In genomic region chr2:87075796-87076252, GRCh38 we compare ENCODE assay signal across 8 cellular contexts. TPM values are rescaled to one million over a fixed set of nuclear protein-coding genes. Genes with fewer than 3 reads are reported as not detected.
DNase-seq lines count a peak whose midpoint lies in the region; ATAC-seq, FAIRE-seq and TF ChIP-seq lines count a peak whose summit lies in the region.
"Not testable (repeated sequence)": the region's sequence is repeated elsewhere in the genome, so short reads cannot be mapped to it uniquely, and the experiment has no call there.

No MANE protein-coding gene starts in this region.

- H3K56ac ChIP-seq in H1 (replicated peaks; ENCODE audit: insufficient read length, low read depth, low read length), result not testable (repeated sequence)

- H3K4me1 ChIP-seq in NT2/D1 (ENCODE audit: insufficient read depth, insufficient read length); H1 (replicated peaks in 1 of 4; ENCODE audit: control insufficient read depth in 3 of 4, insufficient read depth in 4 of 4, low read length in 3 of 4); HepG2 (ENCODE audit: insufficient read depth, low read length); smooth muscle cell (ENCODE audit: low read depth): not testable (repeated sequence)

- FAIRE-seq in H1 (lab: Jason Lieb, UNC); HepG2 (lab: Jason Lieb, UNC): not testable (repeated sequence)

- H3K9ac ChIP-seq in NT2/D1 (ENCODE audit: insufficient read length, low read depth) (peak overlapping the region; percentile 67), H1 (replicated peaks in 1 of 4; ENCODE audit: extremely low read depth in 1 of 4, low read depth in 3 of 4, low read length in 3 of 4) (peak overlapping the region; percentile 56 to 93 (median 71)), HepG2 (ENCODE audit: insufficient read depth, low read depth, low read length) (peak overlapping the region; percentile 82), smooth muscle cell (ENCODE audit: low read depth) (peak overlapping the region; percentile 57)

- peaks cover 0 to 18% of the 10 kb centered on the region in 2 experiments; a peak in 2 of 4 replicates for H3K79me2 ChIP-seq in H1 (ENCODE audit: control insufficient read depth in 1 of 2, insufficient read depth in 2 of 2, low read length in 2 of 2)
- H3K79me2 ChIP-seq in HepG2 (ENCODE audit: insufficient read depth, low read length); smooth muscle cell (ENCODE audit: low read depth): not testable (repeated sequence)

- POLR2A ChIA-PET in H1 (lab: Charles Lee; ENCODE audit: partially characterized antibody); HepG2 (lab: Yijun Ruan, JAX): not testable (repeated sequence)

- not testable (repeated sequence) for TF ChIP-seq RAD21 in H1 (IDR thresholded peaks at IDR 0.05 in 1 of 2, conservative IDR thresholded peaks at IDR 0.05 in 1 of 2; ENCODE audit: low read depth in 2 of 2, low read length in 2 of 2); HepG2 (CRISPR knock-in tag; IDR thresholded peaks at IDR 0.05)

- not testable (repeated sequence) for TF ChIP-seq POLR2A in H1 (IDR thresholded peaks at IDR 0.05; ENCODE audit: control extremely low read depth in 1 of 2, low read depth in 2 of 2, low read length in 2 of 2); HepG2 (IDR thresholded peaks at IDR 0.05; ENCODE audit: insufficient read depth in 1 of 2, low read depth in 2 of 2, low read length in 2 of 2)

- WGBS in H1 (ENCODE audit: extremely low coverage in 1 of 2, insufficient coverage in 1 of 2, insufficient read length in 1 of 2, insufficient replicate concordance in 2 of 2, low coverage in 1 of 2, low lambda C conversion rate in 2 of 2, missing lambda C conversion rate in 1 of 2), 2 experiments, result no CpG with 5 or more reads among the region's 63 CpGs
- WGBS in HepG2 (ENCODE audit: low lambda C conversion rate), result 5% methylated on average over 8 of the region's 63 CpGs
- WGBS in smooth muscle cell (ENCODE audit: low lambda C conversion rate), result 2% methylated on average over 33 of the region's 63 CpGs

- not testable (repeated sequence) for H3K14ac ChIP-seq in H1 (ENCODE audit: insufficient read length)

- not testable (repeated sequence) for BruUV-seq in HepG2 (replicated peaks; lab: Mats Ljungman, UMichigan)

- not testable (repeated sequence) for H2AFZ ChIP-seq in H1 (ENCODE audit: low read length); HepG2 (ENCODE audit: low read length); smooth muscle cell (ENCODE audit: low read depth)

- not testable (repeated sequence) for H2BK120ac ChIP-seq in H1 (replicated peaks; ENCODE audit: low read depth, low read length)

- H3K18ac ChIP-seq in H1 (ENCODE audit: extremely low read depth, low read length), result not testable (repeated sequence)

- H2AK5ac ChIP-seq in H1 (ENCODE audit: low read depth, low read length), result not testable (repeated sequence)

- H3K23ac ChIP-seq in H1 (ENCODE audit: insufficient read length), result not testable (repeated sequence)

- H3K27me3 ChIP-seq in NT2/D1 (ENCODE audit: insufficient read depth, insufficient read length); H1 (replicated peaks in 1 of 4; ENCODE audit: control insufficient read depth in 3 of 4, extremely low read depth in 1 of 4, insufficient read depth in 3 of 4, low read length in 3 of 4); HepG2 (ENCODE audit: control insufficient read depth in 1 of 2, insufficient read depth in 2 of 2, low read length in 2 of 2); smooth muscle cell (ENCODE audit: low read depth): not testable (repeated sequence)

- H4K8ac ChIP-seq in H1 (ENCODE audit: extremely low read depth, insufficient read depth, low read length), result not testable (repeated sequence)

- TF ChIP-seq EP300 in H1 (IDR thresholded peaks at IDR 0.05; ENCODE audit: borderline replicate concordance in 1 of 2, low read depth in 2 of 2, low read length in 2 of 2); HepG2 (IDR thresholded peaks at IDR 0.05; ENCODE audit: low read depth in 2 of 2, low read length in 2 of 2); HepG2 (CRISPR knock-in tag; IDR thresholded peaks at IDR 0.05; ENCODE audit: borderline replicate concordance): not testable (repeated sequence)

- ATAC-seq in GM18873 (IDR thresholded peaks at IDR 0.05; ENCODE audit: low FRiP score, unreplicated experiment) (peak; percentile 19), HG02885 (IDR thresholded peaks at IDR 0.05; ENCODE audit: poor library complexity, unreplicated experiment) (peak; percentile 35), HepG2 (peak; percentile 17)

- H3K4me2 ChIP-seq in H1 (ENCODE audit: insufficient read depth in 1 of 2, low read depth in 2 of 2, low read length in 2 of 2) (peak overlapping the region; percentile 56 to 73; a peak in 2 of 4 replicates), HepG2 (ENCODE audit: low read depth, low read length) (peak overlapping the region; percentile 73), smooth muscle cell (peak overlapping the region; percentile 87)

- CTCF ChIA-PET in H1 (lab: Charles Lee; ENCODE audit: partially characterized antibody); HepG2 (lab: Yijun Ruan, JAX; ENCODE audit: low intra/inter-chr PET ratio, low total read pairs): not testable (repeated sequence)

- in situ Hi-C loops in HepG2 (cut with HindIII; ENCODE audit: extremely low pct_ligation_motif_present, low pct_unique_long_range_greater_than_20kb), result not testable (repeated sequence)

- H4K91ac ChIP-seq in H1 (replicated peaks; ENCODE audit: insufficient read length, low read length), result not testable (repeated sequence)

- intact Hi-C loops in HepG2 (cut with micrococcal nuclease; ENCODE audit: unreplicated experiment), result not testable (repeated sequence)

- H2BK12ac ChIP-seq in H1 (ENCODE audit: low read depth, low read length), result not testable (repeated sequence)

- H3K4me3 ChIP-seq in NT2/D1 (ENCODE audit: insufficient read length, low read depth) (peak overlapping the region; percentile 49), H1 (ENCODE audit: extremely low read depth in 1 of 4, insufficient read depth in 2 of 4, low read depth in 3 of 4, low read length in 4 of 4) (peak overlapping the region; percentile 47 to 78 (median 58); a peak in 7 of 8 replicates), HepG2 (replicated peaks in 1 of 3; ENCODE audit: insufficient read depth in 1 of 3, low read depth in 2 of 3, low read length in 3 of 3) (peak overlapping the region; percentile 67 to 88 (median 77); a peak in 5 of 6 replicates), smooth muscle cell (peak overlapping the region; percentile 58)

- H2BK5ac ChIP-seq in H1 (ENCODE audit: low read depth, low read length), result not testable (repeated sequence)

- not testable (repeated sequence) for H3K9me3 ChIP-seq in NT2/D1 (ENCODE audit: insufficient read depth, low read length); H1 (ENCODE audit: insufficient read depth in 2 of 2, low read depth in 1 of 2, low read length in 1 of 2); HepG2 (ENCODE audit: low read length); smooth muscle cell (replicated peaks; ENCODE audit: low read depth)

- TF ChIP-seq CTCF in 22Rv1 (IDR thresholded peaks at IDR 0.05); H1 (IDR thresholded peaks at IDR 0.05; ENCODE audit: control extremely low read depth in 1 of 3, insufficient read depth in 1 of 3, low read depth in 1 of 3, low read length in 3 of 3); HepG2 (CRISPR knock-in tag; IDR thresholded peaks at IDR 0.05); smooth muscle cell (IDR thresholded peaks at IDR 0.05; ENCODE audit: borderline replicate concordance, insufficient read depth, poor library complexity, severe bottlenecking): not testable (repeated sequence)

- H3K27ac ChIP-seq in 22Rv1 (peak overlapping the region; percentile 55), H1 (ENCODE audit: low read depth, low read length) (peak overlapping the region; percentile 79; the same call in 1 of the 2 replicates), HepG2 (ENCODE audit: extremely low read length, insufficient read depth, low read length) (peak overlapping the region; percentile 85), smooth muscle cell (ENCODE audit: low read depth) (peak overlapping the region; percentile 48)

- not testable (repeated sequence) for H3K4ac ChIP-seq in H1 (replicated peaks; ENCODE audit: insufficient read length, low read depth, low read length)

- not testable (repeated sequence) for H3K23me2 ChIP-seq in H1 (ENCODE audit: low read depth, low read length)

- not testable (repeated sequence) for H4K20me1 ChIP-seq in H1 (replicated peaks in 1 of 2; ENCODE audit: control insufficient read depth in 1 of 2, insufficient read depth in 2 of 2, low read length in 2 of 2); HepG2 (ENCODE audit: insufficient read depth, low read length); smooth muscle cell (ENCODE audit: low read depth)

- H3K36me3 ChIP-seq in NT2/D1 (ENCODE audit: insufficient read depth, insufficient read length, low read length); H1 (ENCODE audit: control insufficient read depth in 2 of 4, insufficient read depth in 4 of 4, low read length in 3 of 4); HepG2 (replicated peaks in 1 of 2; ENCODE audit: control insufficient read depth in 1 of 2, insufficient read depth in 2 of 2, low read length in 2 of 2); smooth muscle cell (ENCODE audit: low read depth): not testable (repeated sequence)

- H2BK20ac ChIP-seq in H1 (ENCODE audit: low read length), result not testable (repeated sequence)

- H2BK15ac ChIP-seq in H1 (ENCODE audit: low read length), result not testable (repeated sequence)

- not testable (repeated sequence) for DNase-seq in NT2/D1 (ENCODE audit: low read depth, low spot score); H1 (ENCODE audit: low read depth in 1 of 2, low spot score in 2 of 2); smooth muscle cell (lab: John Stamatoyannopoulos, UW; ENCODE audit: unreplicated experiment)
- peak; percentile 45 for DNase-seq in activated T-cell treated with anti-CD3 and anti-CD28 coated beads for 48 hours (ENCODE audit: low read depth)
- DNase-seq in HepG2 (ENCODE audit: low spot score), result peak; percentile 21

- not testable (repeated sequence) for H3K79me1 ChIP-seq in H1 (ENCODE audit: low read depth, low read length)

- not testable (repeated sequence) for H3F3A ChIP-seq in smooth muscle cell (ENCODE audit: low read depth)

- not testable (repeated sequence) for H4K5ac ChIP-seq in H1 (ENCODE audit: insufficient read length, low read depth, low read length)

RNA-seq across cellular contexts. Expression of gene PLGLB1, which starts 54.2 kb away (rescaled TPM):
- total RNA-seq in H1 (2021; fragmentation: NEBNext Ultra II Directional; extraction: Animal tissue kit (Norgen Biotek cat#: 25700)), result 0.54 TPM in 1 of 2 replicates, not detected in the other
- 0.14 TPM in 2 replicates for polyA plus RNA-seq in H1 (2011; rRNA removed)
- polyA plus RNA-seq in H1 (2011; cell fraction: cytosol; rRNA removed), result 0.21 TPM
- polyA plus RNA-seq in H1 (2011; cell fraction: nucleus; rRNA removed), result not detected
- polyA plus RNA-seq in H1 (2012, experiment 1 of 2), result 0.41 TPM in 2 of 4 replicates, not detected in the others
- polyA plus RNA-seq in H1 (2012, experiment 2 of 2), result not detected
- polyA plus RNA-seq in H1 (2013, experiment 1 of 2), result 0.43 TPM
- 0.29 TPM for polyA plus RNA-seq in H1 (2013, experiment 2 of 2)
- 0.07 TPM in 1 of 2 replicates, not detected in the other for polyA minus RNA-seq in H1 (2011; rRNA and poly(A)+ RNA removed)
- not detected for polyA minus RNA-seq in H1 (2011; cell fraction: cytosol; rRNA and poly(A)+ RNA removed)
- 0.90 TPM for polyA minus RNA-seq in H1 (2011; cell fraction: nucleus; rRNA and poly(A)+ RNA removed)
- 0.20 TPM in 1 of 2 replicates, not detected in the other for total RNA-seq in HepG2 (2016; rRNA removed; fragmentation: Illumina TruSeq; extraction: Trizol)
- total RNA-seq in HepG2 (2016; cell fraction: cytosol; rRNA removed; fragmentation: Illumina TruSeq; extraction: Trizol; ENCODE audit: low read depth), result not detected in 2 replicates
- total RNA-seq in HepG2 (2016; cell fraction: insoluble cytoplasmic fraction; rRNA removed; fragmentation: Illumina TruSeq; extraction: Trizol), result 0.13 TPM in 1 of 2 replicates, not detected in the other
- 0.24 TPM in 1 of 2 replicates, not detected in the other for total RNA-seq in HepG2 (2016; cell fraction: membrane; rRNA removed; fragmentation: Illumina TruSeq; extraction: Trizol)
- 0.53 and 0.85 TPM in 2 replicates for total RNA-seq in HepG2 (2016; cell fraction: nucleus; rRNA removed; fragmentation: Illumina TruSeq; extraction: Trizol)
- polyA plus RNA-seq in HepG2 (2011; rRNA removed), result 0.20 and 0.26 TPM in 2 replicates
- 0.35 TPM in 1 of 2 replicates, not detected in the other for polyA plus RNA-seq in HepG2 (2011; cell fraction: cytosol; rRNA removed)
- 0.90 and 1.4 TPM in 2 replicates for polyA plus RNA-seq in HepG2 (2011; cell fraction: nucleus; rRNA removed)
- 0.33 and 0.60 TPM in 2 replicates for polyA plus RNA-seq in HepG2 (2012)
- not detected in 2 replicates for polyA plus RNA-seq in HepG2 (2016; cell fraction: cytosol; fragmentation: Illumina TruSeq; extraction: Trizol; ENCODE audit: low read depth)
- polyA plus RNA-seq in HepG2 (2016; cell fraction: insoluble cytoplasmic fraction; fragmentation: Illumina TruSeq; extraction: Trizol; ENCODE audit: low read depth), result 0.23 TPM in 1 of 2 replicates, not detected in the other
- polyA plus RNA-seq in HepG2 (2016; cell fraction: membrane; fragmentation: Illumina TruSeq; extraction: Trizol; ENCODE audit: low read depth), result not detected in 2 replicates
- 0.70 and 1.8 TPM in 2 replicates for polyA plus RNA-seq in HepG2 (2016; cell fraction: nucleus; fragmentation: Illumina TruSeq; extraction: Trizol; ENCODE audit: insufficient read depth, low read depth)
- polyA minus RNA-seq in HepG2 (2011; rRNA and poly(A)+ RNA removed; ENCODE audit: low replicate concordance), result 0.48 TPM in 1 of 2 replicates, not detected in the other
- not detected in 2 replicates for polyA minus RNA-seq in HepG2 (2011; cell fraction: cytosol; rRNA and poly(A)+ RNA removed)
- polyA minus RNA-seq in HepG2 (2011; cell fraction: nucleus; rRNA and poly(A)+ RNA removed), result 1.8 and 2.1 TPM in 2 replicates
- 4.3 and 6.1 TPM in 2 replicates for total RNA-seq in smooth muscle cell
- 1.00 and 1.0 TPM in 2 replicates for polyA plus RNA-seq in smooth muscle cell
